13 cellular contexts compared by ENCODE assay signal in genomic region chr21:25506887-25507286, GRCh38.
A peak's percentile ranks its signal among the peaks of the same experiment; 100 is the strongest.
DNase-seq lines count a peak whose midpoint lies in the region; ATAC-seq and TF ChIP-seq lines count a peak whose summit lies in the region.
"Had no signal": no experiment of that assay in that cellular context is flagged by ENCODE, and none has a peak within 500 bp of the region (broad histone marks: within the 10 kb centered on the region; RNA-seq: fewer than 3 reads in every experiment).

No MANE protein-coding gene starts in this region.

- ATAC-seq in GM19035 (IDR thresholded peaks at IDR 0.05; ENCODE audit: unreplicated experiment), result no peak
- no peak for ATAC-seq in HG03342 (IDR thresholded peaks at IDR 0.05; ENCODE audit: unreplicated experiment)
- ATAC-seq: T-helper 17 cell had no signal

- POLR2A ChIA-PET in AG04449 (lab: Yijun Ruan, JAX), result interaction anchor here (0.6 kb wide), 1 partner anchor 9 kb away, joined by 3 read pairs; no protein-coding TSS in a partner anchor
- POLR2A ChIA-PET in CD8-positive, alpha-beta memory T cell (lab: Charles Lee), result no interaction called here

- H3K4me1 Mint-ChIP-seq in CD8-positive, alpha-beta memory T cell, result peaks cover 6 to 33% (median 27%) of the 10 kb centered on the region in 3 donors

- no peaks in the 10 kb centered on the region for H3K36me3 ChIP-seq in CD8-positive, alpha-beta memory T cell (ENCODE audit: insufficient read depth, low read length)
- H3K36me3 ChIP-seq: esophagus squamous epithelium had no signal

- no peaks in the 10 kb centered on the region for H3K9me3 Mint-ChIP-seq in CD8-positive, alpha-beta memory T cell

- H3K9me3 ChIP-seq in CD8-positive, alpha-beta memory T cell (ENCODE audit: low read length), result no peaks in the 10 kb centered on the region
- H3K9me3 ChIP-seq: esophagus squamous epithelium had no signal

- DNase-seq in AG04449 (ENCODE audit: low read depth, low spot score), result peak; percentile 31
- DNase-seq in DMS53 (lab: John Stamatoyannopoulos, UW), result peak; percentile 86
- DNase-seq in NCI-H460 (ENCODE audit: extremely low read depth, low read depth), result peak; percentile 6
- DNase-seq in epithelial cell of esophagus (ENCODE audit: low read depth), result peak; percentile 65
- no peak for DNase-seq in inferior parietal cortex (ENCODE audit: extremely low spot score)
- DNase-seq in CD8-positive, alpha-beta memory T cell, result no peak
- DNase-seq: activated gamma-delta T cell treated with Interleukin-2 at 50 U/mL for 16 hours; CD4-positive, alpha-beta memory T cell; esophagus squamous epithelium; NCI-H1694; T-helper 17 cell had no signal

- no peaks in the 10 kb centered on the region for H3K27me3 ChIP-seq in CD8-positive, alpha-beta memory T cell (ENCODE audit: insufficient read depth, low read length, poor library complexity, severe bottlenecking)
- H3K27me3 ChIP-seq: esophagus squamous epithelium had no signal

- TF ChIP-seq CTCF in AG04449 (IDR thresholded peaks at IDR 0.05; ENCODE audit: insufficient read depth, low read length, missing control alignments), result no peak
- TF ChIP-seq CTCF in epithelial cell of esophagus (IDR thresholded peaks at IDR 0.05; ENCODE audit: insufficient read depth, low read depth, low read length, missing control alignments), result no peak

- no peak overlapping the region for H3K27ac Mint-ChIP-seq in CD8-positive, alpha-beta memory T cell
- H3K27ac Mint-ChIP-seq: CD4-positive, alpha-beta memory T cell; T-helper 17 cell had no signal

- H3K27ac ChIP-seq in CD8-positive, alpha-beta memory T cell (ENCODE audit: low read depth, low read length), result no peak overlapping the region
- H3K27ac ChIP-seq: esophagus squamous epithelium had no signal

- CTCF ChIA-PET in AG04449 (lab: Yijun Ruan, JAX), result interaction anchor here (1.1 to 2.2 kb wide), 2 partner anchors 9 to 57 kb away, joined by 3 to 4 read pairs; no protein-coding TSS in a partner anchor
- CTCF ChIA-PET in CD8-positive, alpha-beta memory T cell (lab: Charles Lee), result interaction anchor here (0.8 kb wide), 1 partner anchor 8 kb away, joined by 3 read pairs; no protein-coding TSS in a partner anchor

- H3K4me3 ChIP-seq in AG04449 (ENCODE audit: low read depth, low read length) (no peak overlapping the region), epithelial cell of esophagus (ENCODE audit: low read length) (no peak overlapping the region)
- no peak overlapping the region for H3K4me3 ChIP-seq in CD8-positive, alpha-beta memory T cell (ENCODE audit: low read length)
- H3K4me3 ChIP-seq: esophagus squamous epithelium had no signal

- no peak overlapping the region for H3K4me3 Mint-ChIP-seq in CD8-positive, alpha-beta memory T cell
- H3K4me3 Mint-ChIP-seq: CD4-positive, alpha-beta memory T cell; T-helper 17 cell had no signal

- no peaks in the 10 kb centered on the region for H3K4me1 ChIP-seq in CD8-positive, alpha-beta memory T cell (ENCODE audit: insufficient read depth, low read length)
- H3K4me1 ChIP-seq: esophagus squamous epithelium had no signal

- peaks cover 0 to under 1% (median 0%) of the 10 kb centered on the region in 3 donors for H3K36me3 Mint-ChIP-seq in CD8-positive, alpha-beta memory T cell
- H3K36me3 Mint-ChIP-seq: CD4-positive, alpha-beta memory T cell had no signal

- H3K27me3 Mint-ChIP-seq in CD8-positive, alpha-beta memory T cell, result peaks cover 3 to 16% of the 10 kb centered on the region in 2 donors
- H3K27me3 Mint-ChIP-seq: CD4-positive, alpha-beta memory T cell had no signal

Comparison
In these comparisons a context has a peak if more than half of its experiments do, and no peak if none do; other contexts are left out.
1. DNase-seq: peak in AG04449 (single experiment), DMS53 (single experiment), NCI-H460 (single experiment) and epithelial cell of esophagus (single experiment); none in inferior parietal cortex (single experiment) and CD8-positive, alpha-beta memory T cell (0 of 5).